ENCODE assay signal across 17 cellular contexts in genomic region chr22:45639747-45640102, GRCh38. TPM values are rescaled to one million over a fixed set of nuclear protein-coding genes. Genes with fewer than 3 reads are reported as not detected.
DNase-seq lines count a peak whose midpoint lies in the region; ATAC-seq, FAIRE-seq and TF ChIP-seq lines count a peak whose summit lies in the region.
"Had no signal": no experiment of that assay in that cellular context is flagged by ENCODE, and none has a peak within 500 bp of the region (broad histone marks: within the 10 kb centered on the region; RNA-seq: fewer than 3 reads in every experiment).

No MANE protein-coding gene starts in this region.

- H3K4me3 ChIP-seq in PC-9 (no peak overlapping the region), H1 (ENCODE audit: extremely low read depth in 1 of 4, insufficient read depth in 2 of 4, low read depth in 3 of 4, low read length in 4 of 4) (no peak overlapping the region), upper lobe of right lung (no peak overlapping the region)

- TF ChIP-seq RAD21 in H1 (IDR thresholded peaks at IDR 0.05 in 1 of 2, conservative IDR thresholded peaks at IDR 0.05 in 1 of 2; ENCODE audit: low read depth in 2 of 2, low read length in 2 of 2): no peak

- peak overlapping the region; percentile 32; the same call in 1 of the 2 replicates for H3K18ac ChIP-seq in H1 (ENCODE audit: extremely low read depth, low read length)

- H3K9me2 ChIP-seq in PC-9 (ENCODE audit: insufficient read depth): no peaks in the 10 kb centered on the region

- H4K8ac ChIP-seq in H1 (ENCODE audit: extremely low read depth, insufficient read depth, low read length): 0 out of 2 replicates have a peak overlapping the region, but pooled peaks have one; percentile 4

- peak; percentile 59 for ATAC-seq in activated naive CD8-positive, alpha-beta T cell treated with anti-CD3 and anti-CD28 coated beads, Interleukin-2, amount 10 ng/mL, durations not matched to agents 7 days and 5 days (ENCODE audit: low read depth)
- ATAC-seq in activated naive CD8-positive, alpha-beta T cell treated with anti-CD3 and anti-CD28 coated beads, Interleukin-2, amount 50 U/mL, for 24 hours: no peak
- ATAC-seq in upper lobe of right lung: no peak
- ATAC-seq in GM21825 (IDR thresholded peaks at IDR 0.05; ENCODE audit: unreplicated experiment): no peak
- ATAC-seq in GM19023 (IDR thresholded peaks at IDR 0.05; ENCODE audit: unreplicated experiment): no peak
- no peak for ATAC-seq in GM19395 (IDR thresholded peaks at IDR 0.05; ENCODE audit: unreplicated experiment)
- ATAC-seq: T-helper 17 cell had no signal

- H4K20me1 ChIP-seq in PC-9 (ENCODE audit: insufficient read depth) (no peaks in the 10 kb centered on the region), H1 (replicated peaks in 1 of 2; ENCODE audit: control insufficient read depth in 1 of 2, insufficient read depth in 2 of 2, low read length in 2 of 2) (no peaks in the 10 kb centered on the region)

- FAIRE-seq in H1 (lab: Jason Lieb, UNC): no peak

- no peak overlapping the region for H3K14ac ChIP-seq in H1 (ENCODE audit: insufficient read length)

- H2AFZ ChIP-seq in PC-9 (no peak overlapping the region), H1 (ENCODE audit: low read length) (no peak overlapping the region)

- H3K9ac ChIP-seq in H1 (replicated peaks in 1 of 4; ENCODE audit: extremely low read depth in 1 of 4, low read depth in 3 of 4, low read length in 3 of 4): no peak overlapping the region
- H3K9ac ChIP-seq: GM23248 had no signal

- intact Hi-C loops in PC-9 (cut with micrococcal nuclease; ENCODE audit: unreplicated experiment): loop anchor here (1.0 to 10.0 kb wide), 7 partner anchors 13 to 475 kb away; no protein-coding TSS in a partner anchor
- intact Hi-C loops in upper lobe of right lung (cut with DNase I): loop anchor here (5.0 to 10.0 kb wide), 2 partner anchors 225 to 333 kb away; no protein-coding TSS in a partner anchor

- peaks cover 24% of the 10 kb centered on the region for H3K4me1 Mint-ChIP-seq in activated naive CD8-positive, alpha-beta T cell treated with anti-CD3 and anti-CD28 coated beads, Interleukin-2, amount 10 ng/mL, durations not matched to agents 7 days and 5 days
- H3K4me1 Mint-ChIP-seq in activated naive CD8-positive, alpha-beta T cell treated with anti-CD3 and anti-CD28 coated beads, Interleukin-2, amount 50 U/mL, for 24 hours: peaks cover 16% of the 10 kb centered on the region
- H3K4me1 Mint-ChIP-seq: activated B cell treated with CpG ODN at 0.5 μM for 24 hours had no signal

- peak overlapping the region; percentile 5 for H4K91ac ChIP-seq in H1 (replicated peaks; ENCODE audit: insufficient read length, low read length)

- TF ChIP-seq POLR2A in H1 (IDR thresholded peaks at IDR 0.05; ENCODE audit: control extremely low read depth in 1 of 2, low read depth in 2 of 2, low read length in 2 of 2): no peak

- H3F3A ChIP-seq in PC-9 (ENCODE audit: insufficient read depth, low read depth): peaks cover 37% of the 10 kb centered on the region

- H2BK5ac ChIP-seq in H1 (ENCODE audit: low read depth, low read length): peak overlapping the region; percentile 35; the same call in 1 of the 2 replicates

- H2BK120ac ChIP-seq in H1 (replicated peaks; ENCODE audit: low read depth, low read length): no peak overlapping the region

- no peaks in the 10 kb centered on the region for H3K36me3 Mint-ChIP-seq in activated naive CD8-positive, alpha-beta T cell treated with anti-CD3 and anti-CD28 coated beads, Interleukin-2, amount 10 ng/mL, durations not matched to agents 7 days and 5 days
- no peaks in the 10 kb centered on the region for H3K36me3 Mint-ChIP-seq in activated naive CD8-positive, alpha-beta T cell treated with anti-CD3 and anti-CD28 coated beads, Interleukin-2, amount 50 U/mL, for 24 hours (ENCODE audit: low read depth)
- H3K36me3 Mint-ChIP-seq: CD4-positive, alpha-beta memory T cell had no signal

- peaks cover 66% of the 10 kb centered on the region for H3K27me3 Mint-ChIP-seq in activated naive CD8-positive, alpha-beta T cell treated with anti-CD3 and anti-CD28 coated beads, Interleukin-2, amount 10 ng/mL, durations not matched to agents 7 days and 5 days
- H3K27me3 Mint-ChIP-seq in activated naive CD8-positive, alpha-beta T cell treated with anti-CD3 and anti-CD28 coated beads, Interleukin-2, amount 50 U/mL, for 24 hours: peaks cover 60% of the 10 kb centered on the region

- DNase-seq in activated naive CD8-positive, alpha-beta T cell treated with anti-CD3 and anti-CD28 coated beads, Interleukin-2, amount 10 ng/mL, durations not matched to agents 7 days and 5 days: no peak
- no peak for DNase-seq in activated naive CD8-positive, alpha-beta T cell treated with anti-CD3 and anti-CD28 coated beads, Interleukin-2, amount 50 U/mL, for 24 hours
- DNase-seq in PC-9: no peak
- no peak for DNase-seq in H1 (ENCODE audit: low read depth in 1 of 2, low spot score in 2 of 2)
- peak; percentile 38 for DNase-seq in upper lobe of right lung
- DNase-seq: activated B cell treated with CpG ODN at 0.5 μM for 24 hours; activated gamma-delta T cell; CD4-positive, alpha-beta memory T cell; effector CD8-positive, alpha-beta T cell; NCI-H1417; NCI-H2107; NCI-H524; T-helper 17 cell had no signal

- H3K56ac ChIP-seq in H1 (replicated peaks; ENCODE audit: insufficient read length, low read depth, low read length): no peak overlapping the region

- H3K4me2 ChIP-seq in PC-9 (peak overlapping the region; percentile 67), H1 (ENCODE audit: insufficient read depth in 1 of 2, low read depth in 2 of 2, low read length in 2 of 2) (no peak overlapping the region)

- H3K4me1 ChIP-seq in PC-9 (replicated peaks; ENCODE audit: insufficient read depth): peaks cover 50% of the 10 kb centered on the region
- H3K4me1 ChIP-seq in H1 (replicated peaks in 1 of 4; ENCODE audit: control insufficient read depth in 3 of 4, insufficient read depth in 4 of 4, low read length in 3 of 4): peaks cover 0 to 17% (median 9%) of the 10 kb centered on the region in 4 experiments; a peak in 3 of 7 replicates
- H3K4me1 ChIP-seq in upper lobe of right lung: peaks cover 18% of the 10 kb centered on the region

- H2BK12ac ChIP-seq in H1 (ENCODE audit: low read depth, low read length): peak overlapping the region; percentile 7; the same call in 1 of the 2 replicates

- peak overlapping the region; percentile 72; the same call in 1 of the 2 replicates for H2BK20ac ChIP-seq in H1 (ENCODE audit: low read length)

- H3K23me2 ChIP-seq in H1 (ENCODE audit: low read depth, low read length): no peaks in the 10 kb centered on the region

- H3K4me3 Mint-ChIP-seq in activated naive CD8-positive, alpha-beta T cell treated with anti-CD3 and anti-CD28 coated beads, Interleukin-2, amount 10 ng/mL, durations not matched to agents 7 days and 5 days: peak overlapping the region; percentile 43
- no peak overlapping the region for H3K4me3 Mint-ChIP-seq in activated naive CD8-positive, alpha-beta T cell treated with anti-CD3 and anti-CD28 coated beads, Interleukin-2, amount 50 U/mL, for 24 hours
- H3K4me3 Mint-ChIP-seq: activated B cell treated with CpG ODN at 0.5 μM for 24 hours, T-helper 17 cell had no signal

- no peak overlapping the region for H4K5ac ChIP-seq in H1 (ENCODE audit: insufficient read length, low read depth, low read length)

- no peaks in the 10 kb centered on the region for H3K79me2 ChIP-seq in PC-9 (ENCODE audit: low read depth)
- no peaks in the 10 kb centered on the region for H3K79me2 ChIP-seq in H1 (ENCODE audit: control insufficient read depth in 1 of 2, insufficient read depth in 2 of 2, low read length in 2 of 2)

- POLR2A ChIA-PET in activated naive CD8-positive, alpha-beta T cell treated with anti-CD3 and anti-CD28 coated beads, Interleukin-2, amount 10 ng/mL, durations not matched to agents 7 days and 5 days (lab: Charles Lee): no interaction called here
- POLR2A ChIA-PET in PC-9 (lab: Charles Lee; ENCODE audit: unreplicated experiment): interaction anchor here (0.7 kb wide), 1 partner anchor 49 kb away, joined by 4 read pairs; no protein-coding TSS in a partner anchor
- POLR2A ChIA-PET in H1 (lab: Charles Lee; ENCODE audit: partially characterized antibody): interaction anchor here (0.6 kb wide), 2 partner anchors 15 to 49 kb away, joined by 3 to 4 read pairs; no protein-coding TSS in a partner anchor

- 91% methylated on average over 7 of the region's 7 CpGs; no CpG with 5 or more reads in 1 of the 2 experiments for WGBS in H1 (ENCODE audit: extremely low coverage in 1 of 2, insufficient coverage in 1 of 2, insufficient read length in 1 of 2, insufficient replicate concordance in 2 of 2, low coverage in 1 of 2, low lambda C conversion rate in 2 of 2, missing lambda C conversion rate in 1 of 2), 2 experiments

- peaks cover 3% of the 10 kb centered on the region; the same call in 1 of the 2 replicates for H3K9me3 ChIP-seq in PC-9 (ENCODE audit: insufficient read depth, low read depth)
- no peaks in the 10 kb centered on the region for H3K9me3 ChIP-seq in H1 (ENCODE audit: insufficient read depth in 2 of 2, low read depth in 1 of 2, low read length in 1 of 2)
- H3K9me3 ChIP-seq in upper lobe of right lung: no peaks in the 10 kb centered on the region

- H3K23ac ChIP-seq in H1 (ENCODE audit: insufficient read length): no peak overlapping the region

- H3K27me3 ChIP-seq in PC-9 (ENCODE audit: insufficient read depth, low read depth) (no peaks in the 10 kb centered on the region), H1 (replicated peaks in 1 of 4; ENCODE audit: control insufficient read depth in 3 of 4, extremely low read depth in 1 of 4, insufficient read depth in 3 of 4, low read length in 3 of 4) (peaks cover 0 to 4% (median under 1%) of the 10 kb centered on the region in 4 experiments; a peak in 4 of 7 replicates), upper lobe of right lung (peaks cover 1% of the 10 kb centered on the region)

- no peaks in the 10 kb centered on the region for H3K9me3 Mint-ChIP-seq in activated naive CD8-positive, alpha-beta T cell treated with anti-CD3 and anti-CD28 coated beads, Interleukin-2, amount 10 ng/mL, durations not matched to agents 7 days and 5 days
- no peaks in the 10 kb centered on the region for H3K9me3 Mint-ChIP-seq in activated naive CD8-positive, alpha-beta T cell treated with anti-CD3 and anti-CD28 coated beads, Interleukin-2, amount 50 U/mL, for 24 hours
- H3K9me3 Mint-ChIP-seq: activated B cell treated with CpG ODN at 0.5 μM for 24 hours; CD4-positive, alpha-beta memory T cell had no signal

- H3K79me1 ChIP-seq in H1 (ENCODE audit: low read depth, low read length): no peaks in the 10 kb centered on the region

- TSS peak; percentile 85 for BruUV-seq in PC-9 (replicated peaks; lab: Mats Ljungman, UMichigan)

- no peak for TF ChIP-seq EP300 in H1 (IDR thresholded peaks at IDR 0.05; ENCODE audit: borderline replicate concordance in 1 of 2, low read depth in 2 of 2, low read length in 2 of 2)

- peak overlapping the region; percentile 42 for H3K27ac Mint-ChIP-seq in activated naive CD8-positive, alpha-beta T cell treated with anti-CD3 and anti-CD28 coated beads, Interleukin-2, amount 10 ng/mL, durations not matched to agents 7 days and 5 days
- no peak overlapping the region for H3K27ac Mint-ChIP-seq in activated naive CD8-positive, alpha-beta T cell treated with anti-CD3 and anti-CD28 coated beads, Interleukin-2, amount 50 U/mL, for 24 hours
- H3K27ac Mint-ChIP-seq: activated B cell treated with CpG ODN at 0.5 μM for 24 hours, T-helper 17 cell had no signal

- H3K4ac ChIP-seq in H1 (replicated peaks; ENCODE audit: insufficient read length, low read depth, low read length): no peak overlapping the region

- H3K36me3 ChIP-seq in PC-9 (ENCODE audit: low read depth) (no peaks in the 10 kb centered on the region), H1 (ENCODE audit: control insufficient read depth in 2 of 4, insufficient read depth in 4 of 4, low read length in 3 of 4) (no peaks in the 10 kb centered on the region), upper lobe of right lung (no peaks in the 10 kb centered on the region)

- peak overlapping the region; percentile 95 for H3K27ac ChIP-seq in PC-9
- no peak overlapping the region for H3K27ac ChIP-seq in H1 (ENCODE audit: low read depth, low read length)
- no peak overlapping the region for H3K27ac ChIP-seq in upper lobe of right lung
- H3K27ac ChIP-seq: GM23248 had no signal

- peak overlapping the region; percentile 72; the same call in 1 of the 2 replicates for H2BK15ac ChIP-seq in H1 (ENCODE audit: low read length)

- TF ChIP-seq CTCF in PC-9 (conservative IDR thresholded peaks at IDR 0.05): no peak
- TF ChIP-seq CTCF in H1 (IDR thresholded peaks at IDR 0.05; ENCODE audit: control extremely low read depth in 1 of 3, insufficient read depth in 1 of 3, low read depth in 1 of 3, low read length in 3 of 3): no peak
- no peak for TF ChIP-seq CTCF in upper lobe of right lung (IDR thresholded peaks at IDR 0.05)

- no peak overlapping the region for H2AK5ac ChIP-seq in H1 (ENCODE audit: low read depth, low read length)

- CTCF ChIA-PET in PC-9 (lab: Charles Lee): interaction anchor here (0.6 kb wide), 1 partner anchor 225 kb away, joined by 6 read pairs; no protein-coding TSS in a partner anchor
- CTCF ChIA-PET in H1 (lab: Charles Lee; ENCODE audit: partially characterized antibody): interaction anchor here (0.9 to 1.7 kb wide), 7 partner anchors 11 to 238 kb away, joined by 3 to 4 read pairs (median 3); no protein-coding TSS in a partner anchor

RNA-seq across cellular contexts. Expression of gene ATXN10, which starts 31.9 kb away (rescaled TPM):
- total RNA-seq in activated naive CD8-positive, alpha-beta T cell treated with anti-CD3 and anti-CD28 coated beads, Interleukin-2, amount 10 ng/mL, durations not matched to agents 7 days and 5 days: 10 to 100 TPM; 75.9 to 81.0 TPM
- total RNA-seq in PC-9 (2021) (275 and 303 TPM in 2 replicates), upper lobe of right lung (125 TPM)
- total RNA-seq in H1 (2021; fragmentation: NEBNext Ultra II Directional; extraction: Animal tissue kit (Norgen Biotek cat#: 25700)): 194 and 210 TPM in 2 replicates
- 62.5 and 134 TPM in 2 replicates for polyA plus RNA-seq in H1 (2011; rRNA removed)
- polyA plus RNA-seq in H1 (2011; cell fraction: cytosol; rRNA removed): 167 TPM
- polyA plus RNA-seq in H1 (2011; cell fraction: nucleus; rRNA removed): 84.7 TPM
- 267 to 295 TPM (median 271 TPM) in 4 replicates for polyA plus RNA-seq in H1 (2012, experiment 1 of 2)
- polyA plus RNA-seq in H1 (2012, experiment 2 of 2): 23.8 TPM
- 63.2 TPM for polyA plus RNA-seq in H1 (2013, experiment 1 of 2)
- polyA plus RNA-seq in H1 (2013, experiment 2 of 2): 62.2 TPM
- polyA minus RNA-seq in H1 (2011; rRNA and poly(A)+ RNA removed): 446 and 722 TPM in 2 replicates
- 116 TPM for polyA minus RNA-seq in H1 (2011; cell fraction: cytosol; rRNA and poly(A)+ RNA removed)
- polyA minus RNA-seq in H1 (2011; cell fraction: nucleus; rRNA and poly(A)+ RNA removed): 177 TPM
